In the genomic region with DNA sequence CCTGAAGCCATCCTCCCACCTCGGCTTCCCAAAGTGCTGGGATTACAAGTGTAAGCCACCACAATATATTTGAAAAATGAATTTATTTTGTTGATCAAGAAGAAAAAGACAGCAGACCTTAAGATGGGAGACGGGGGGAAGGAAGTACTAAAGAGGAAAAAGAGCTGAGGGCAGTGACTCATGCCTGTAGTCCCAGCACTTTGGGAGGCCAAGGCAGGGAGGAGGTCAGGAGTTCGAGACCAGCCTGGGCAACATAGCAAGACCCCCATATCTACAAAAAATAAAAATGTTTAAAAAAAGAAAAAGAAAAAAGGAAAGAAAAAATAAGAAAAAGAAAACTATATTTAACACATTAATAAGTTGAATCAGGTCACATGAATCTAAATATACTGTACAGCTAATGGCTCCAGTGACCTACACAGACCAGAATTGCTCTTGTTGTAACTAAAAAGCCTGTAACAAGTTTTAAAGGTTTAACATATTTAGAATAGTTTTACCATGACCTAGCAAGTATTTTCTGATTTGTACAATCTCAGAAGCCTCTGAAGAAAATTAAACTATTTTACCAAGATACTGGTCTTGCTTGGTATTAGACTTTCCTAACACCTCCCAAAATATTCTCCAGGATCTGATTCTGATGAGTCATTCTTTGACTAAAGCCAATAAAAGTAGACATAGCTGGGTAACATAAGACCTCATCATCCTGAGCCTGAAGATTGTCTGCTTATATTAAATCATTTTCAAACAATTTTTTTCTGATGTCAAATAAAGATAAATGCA, we compare ENCODE assay signal across 1 cellular context.
A peak's percentile ranks its signal among the peaks of the same experiment; 100 is the strongest.
TF ChIP-seq lines count a peak whose summit lies in the region.

No MANE protein-coding gene starts in this region.

TF ChIP-seq in SK-N-SH, 30 proteins besides CTCF, POLR2A, EP300 and RAD21 (continued from another document):
- TF ChIP-seq, protein P1, sequence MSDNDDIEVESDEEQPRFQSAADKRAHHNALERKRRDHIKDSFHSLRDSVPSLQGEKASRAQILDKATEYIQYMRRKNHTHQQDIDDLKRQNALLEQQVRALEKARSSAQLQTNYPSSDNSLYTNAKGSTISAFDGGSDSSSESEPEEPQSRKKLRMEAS (IDR thresholded peaks at IDR 0.05; ENCODE audit: low read depth): no peak
- TF ChIP-seq, protein P2, sequence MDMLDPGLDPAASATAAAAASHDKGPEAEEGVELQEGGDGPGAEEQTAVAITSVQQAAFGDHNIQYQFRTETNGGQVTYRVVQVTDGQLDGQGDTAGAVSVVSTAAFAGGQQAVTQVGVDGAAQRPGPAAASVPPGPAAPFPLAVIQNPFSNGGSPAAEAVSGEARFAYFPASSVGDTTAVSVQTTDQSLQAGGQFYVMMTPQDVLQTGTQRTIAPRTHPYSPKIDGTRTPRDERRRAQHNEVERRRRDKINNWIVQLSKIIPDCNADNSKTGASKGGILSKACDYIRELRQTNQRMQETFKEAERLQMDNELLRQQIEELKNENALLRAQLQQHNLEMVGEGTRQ (IDR thresholded peaks at IDR 0.05; ENCODE audit: borderline replicate concordance, low read depth, low read length): no peak
- TF ChIP-seq TEAD4 (IDR thresholded peaks at IDR 0.05; ENCODE audit: borderline replicate concordance, insufficient read depth) (no peak), TCF12 (IDR thresholded peaks at IDR 0.05) (no peak), MXI1 (IDR thresholded peaks at IDR 0.05; ENCODE audit: low read depth, low read length) (no peak), GABPA (IDR thresholded peaks at IDR 0.05; ENCODE audit: low read depth) (no peak), SIN3A (IDR thresholded peaks at IDR 0.05; ENCODE audit: borderline replicate concordance, low read depth, low read length) (no peak), EZH2phosphoT487 (IDR thresholded peaks at IDR 0.05; ENCODE audit: borderline replicate concordance, low read depth) (no peak), JUND (IDR thresholded peaks at IDR 0.05) (peak; percentile 41; the same call in 1 of the 2 replicates)
